Comparison of ENCODE assay signal across 10 cellular contexts in genomic region chr11:17722000-17722643, GRCh38. TPM values are rescaled to one million over a fixed set of nuclear protein-coding genes. Genes with fewer than 3 reads are reported as not detected.
DNase-seq lines count a peak whose midpoint lies in the region; ATAC-seq, FAIRE-seq and TF ChIP-seq lines count a peak whose summit lies in the region.
"Had no signal": no experiment of that assay in that cellular context is flagged by ENCODE, and none has a peak within 500 bp of the region (broad histone marks: within the 10 kb centered on the region; RNA-seq: fewer than 3 reads in every experiment).

No MANE protein-coding gene starts in this region.

- no peaks in the 10 kb centered on the region for H3K79me2 ChIP-seq in keratinocyte (ENCODE audit: control insufficient read depth, insufficient read depth, low read length)

- no peak overlapping the region for H2AFZ ChIP-seq in keratinocyte (ENCODE audit: control insufficient read depth, low read length)

- H3K27ac ChIP-seq in VCaP: no peak overlapping the region
- no peak overlapping the region for H3K27ac ChIP-seq in keratinocyte (ENCODE audit: control insufficient read depth, insufficient read depth, low read length)
- H3K27ac ChIP-seq in uterus: no peak overlapping the region
- H3K27ac ChIP-seq: spleen, vagina had no signal

- H3K36me3 ChIP-seq in H7 (replicated peaks; ENCODE audit: control insufficient read depth, insufficient read depth, low read length): no peaks in the 10 kb centered on the region
- no peaks in the 10 kb centered on the region for H3K36me3 ChIP-seq in keratinocyte (ENCODE audit: control insufficient read depth in 2 of 2, extremely low read depth in 1 of 2, insufficient read depth in 2 of 2, low read length in 2 of 2)
- no peaks in the 10 kb centered on the region for H3K36me3 ChIP-seq in uterus
- H3K36me3 ChIP-seq: spleen, vagina had no signal

- H3K9me3 ChIP-seq in keratinocyte (ENCODE audit: control insufficient read depth, low read depth, low read length) (no peaks in the 10 kb centered on the region), uterus (no peaks in the 10 kb centered on the region)
- H3K9me3 ChIP-seq: spleen, vagina had no signal

- intact Hi-C loops in uterus (cut with DNase I; ENCODE audit: low total_unique reads): no loop called here

- no peak overlapping the region for H3K4me3 ChIP-seq in H7 (ENCODE audit: insufficient read depth, low read depth, low read length)
- H3K4me3 ChIP-seq in keratinocyte (ENCODE audit: control insufficient read depth in 2 of 3, extremely low read depth in 1 of 3, insufficient read depth in 2 of 3, low read depth in 1 of 3, low read length in 3 of 3): no peak overlapping the region
- H3K4me3 ChIP-seq in uterus: no peak overlapping the region

- no peak overlapping the region for H3K9ac ChIP-seq in keratinocyte (ENCODE audit: control insufficient read depth, extremely low read depth, insufficient read depth, low read length)

- no peak for ATAC-seq in GM21619 (IDR thresholded peaks at IDR 0.05; ENCODE audit: unreplicated experiment)
- no peak for ATAC-seq in GM21381 (IDR thresholded peaks at IDR 0.05; ENCODE audit: unreplicated experiment)

- dilution Hi-C loops in keratinocyte (cut with MboI; ENCODE audit: extremely low pct_ligation_motif_present, low sequenced_read_pairs): no loop called here

- FAIRE-seq in keratinocyte (lab: Jason Lieb, UNC): no peak

- no peak overlapping the region for H3K4me2 ChIP-seq in keratinocyte (ENCODE audit: control insufficient read depth, extremely low read depth, insufficient read depth, low read depth, low read length)

- no peak for TF ChIP-seq POLR2A in uterus (IDR thresholded peaks at IDR 0.05)

- H3K9me1 ChIP-seq in keratinocyte (ENCODE audit: control insufficient read depth, extremely low read depth, insufficient read depth, low read length): no peaks in the 10 kb centered on the region

- TF ChIP-seq CTCF in VCaP (conservative IDR thresholded peaks at IDR 0.05): peak; percentile 64
- TF ChIP-seq CTCF in keratinocyte (optimal IDR thresholded peaks at IDR 0.05 in 1 of 3, IDR thresholded peaks at IDR 0.05 in 1 of 3, conservative IDR thresholded peaks at IDR 0.05 in 1 of 3; ENCODE audit: extremely low read depth in 1 of 3, insufficient read depth in 2 of 3, low read length in 3 of 3): peak; percentile 53 to 79 (median 70)
- TF ChIP-seq CTCF in uterus (IDR thresholded peaks at IDR 0.05): no peak

- H3K27me3 ChIP-seq in H7 (ENCODE audit: control insufficient read depth, insufficient read depth, low read length) (peaks cover 81% of the 10 kb centered on the region), keratinocyte (ENCODE audit: control insufficient read depth, extremely low read depth, insufficient read depth, low read length) (peaks cover 74% of the 10 kb centered on the region), uterus (peaks cover 0 to 21% of the 10 kb centered on the region in 2 donors)
- H3K27me3 ChIP-seq: vagina had no signal

- no peaks in the 10 kb centered on the region for H4K20me1 ChIP-seq in keratinocyte (ENCODE audit: control insufficient read depth, extremely low read depth, insufficient read depth, low read length)

- peaks cover 2% of the 10 kb centered on the region for H3K4me1 ChIP-seq in keratinocyte (ENCODE audit: control insufficient read depth, extremely low read depth, insufficient read depth, low read length)
- H3K4me1 ChIP-seq in uterus: peaks cover 0 to 14% of the 10 kb centered on the region in 2 donors

- DNase-seq in AG08395 (ENCODE audit: low spot score): peak; percentile 64
- peak; percentile 86 for DNase-seq in H7
- no peak for DNase-seq in keratinocyte (ENCODE audit: low read depth, low spot score)
- DNase-seq in activated CD4-positive, alpha-beta T cell treated with anti-CD3 and anti-CD28 coated beads, Interleukin-2, amount 50 U/mL, for 48 hours: no peak
- no peak for DNase-seq in uterus
- DNase-seq: spleen had no signal

RNA-seq across cellular contexts. Expression of gene MYOD1, which starts 2.8 kb away (rescaled TPM):
- total RNA-seq in H7 (2014; rRNA removed; shearing (Covaris generic)): not detected in 2 replicates
- not detected in 3 replicates for polyA plus RNA-seq in keratinocyte
- not detected for polyA plus RNA-seq in keratinocyte (2011; ENCODE audit: low read depth)
- not detected in 2 replicates for polyA plus RNA-seq in keratinocyte (2011; cell fraction: cytosol; rRNA removed)
- not detected in 2 replicates for polyA plus RNA-seq in keratinocyte (2011; cell fraction: nucleus; rRNA removed)
- polyA plus RNA-seq in keratinocyte (2012; ENCODE audit: low replicate concordance): not detected in 2 replicates
- not detected in 3 replicates for polyA minus RNA-seq in keratinocyte
- polyA minus RNA-seq in keratinocyte (2011; cell fraction: cytosol; rRNA and poly(A)+ RNA removed): not detected
- not detected in 2 replicates for polyA minus RNA-seq in keratinocyte (2011; cell fraction: nucleus; rRNA and poly(A)+ RNA removed)
- not detected for total RNA-seq in uterus
- total RNA-seq: spleen, vagina had no signal

RNA-seq across cellular contexts. Expression of gene KCNC1, which starts 12.5 kb away (rescaled TPM):
- total RNA-seq in H7 (2014; rRNA removed; shearing (Covaris generic)): not detected in 2 replicates
- not detected in 3 replicates for polyA plus RNA-seq in keratinocyte
- not detected for polyA plus RNA-seq in keratinocyte (2011; ENCODE audit: low read depth)
- not detected in 2 replicates for polyA plus RNA-seq in keratinocyte (2011; cell fraction: cytosol; rRNA removed)
- not detected in 2 replicates for polyA plus RNA-seq in keratinocyte (2011; cell fraction: nucleus; rRNA removed)
- 0.18 TPM in 1 of 2 replicates, not detected in the other for polyA plus RNA-seq in keratinocyte (2012; ENCODE audit: low replicate concordance)
- 0.03 TPM in 1 of 3 replicates, not detected in the others for polyA minus RNA-seq in keratinocyte
- polyA minus RNA-seq in keratinocyte (2011; cell fraction: cytosol; rRNA and poly(A)+ RNA removed): not detected
- polyA minus RNA-seq in keratinocyte (2011; cell fraction: nucleus; rRNA and poly(A)+ RNA removed): not detected in 2 replicates
- under 1 TPM in 1 of 4 donors, not detected in 3; 0.41 TPM for total RNA-seq in uterus
- total RNA-seq: spleen had no signal
- polyA plus RNA-seq: spleen had no signal

Comparison
In these comparisons a context has a peak if more than half of its experiments do, and no peak if none do; other contexts are left out.
1. DNase-seq: peak in AG08395 (single experiment) and H7 (single experiment); none in keratinocyte (single experiment), activated CD4-positive, alpha-beta T cell treated with anti-CD3 and anti-CD28 coated beads, Interleukin-2, amount 50 U/mL, for 48 hours (0 of 2) and uterus (0 of 2).
2. CTCF ChIP-seq: peak in VCaP (single experiment) and keratinocyte (3 of 3); none in uterus (0 of 4).